In genomic region chr16:55832788-55833583, GRCh38 we compare ENCODE assay signal across 1 cellular context.
TF ChIP-seq lines count a peak whose summit lies in the region.

TSS of gene CES1 (minus strand) at chr16:55833096. CDS start at chr16:55833055, 41 bp downstream.

TF ChIP-seq in HepG2, 621 proteins besides CTCF, POLR2A, EP300 and RAD21 (continued from another document and continues in another):
- TF ChIP-seq, protein P1, sequence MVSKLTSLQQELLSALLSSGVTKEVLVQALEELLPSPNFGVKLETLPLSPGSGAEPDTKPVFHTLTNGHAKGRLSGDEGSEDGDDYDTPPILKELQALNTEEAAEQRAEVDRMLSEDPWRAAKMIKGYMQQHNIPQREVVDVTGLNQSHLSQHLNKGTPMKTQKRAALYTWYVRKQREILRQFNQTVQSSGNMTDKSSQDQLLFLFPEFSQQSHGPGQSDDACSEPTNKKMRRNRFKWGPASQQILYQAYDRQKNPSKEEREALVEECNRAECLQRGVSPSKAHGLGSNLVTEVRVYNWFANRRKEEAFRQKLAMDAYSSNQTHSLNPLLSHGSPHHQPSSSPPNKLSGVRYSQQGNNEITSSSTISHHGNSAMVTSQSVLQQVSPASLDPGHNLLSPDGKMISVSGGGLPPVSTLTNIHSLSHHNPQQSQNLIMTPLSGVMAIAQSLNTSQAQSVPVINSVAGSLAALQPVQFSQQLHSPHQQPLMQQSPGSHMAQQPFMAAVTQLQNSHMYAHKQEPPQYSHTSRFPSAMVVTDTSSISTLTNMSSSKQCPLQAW (CRISPR knock-in tag; IDR thresholded peaks at IDR 0.05), result peak; percentile 77
- TF ChIP-seq HDAC2 (CRISPR knock-in tag; IDR thresholded peaks at IDR 0.05), result 0 out of 2 replicates have a peak, but pooled peaks have one; percentile 57
- peak; percentile 44 for TF ChIP-seq TEAD3 (CRISPR knock-in tag; optimal IDR thresholded peaks at IDR 0.05; ENCODE audit: borderline replicate concordance)
- TF ChIP-seq ZNF205 (CRISPR knock-in tag; IDR thresholded peaks at IDR 0.05), result 0 out of 2 replicates have a peak, but pooled peaks have one; percentile 53
- TF ChIP-seq TCF7 (IDR thresholded peaks at IDR 0.05; ENCODE audit: low read depth), result peak; percentile 82
- TF ChIP-seq SP1 (IDR thresholded peaks at IDR 0.05), result no peak
- peak; percentile 72 for TF ChIP-seq SP1 (CRISPR knock-in tag; IDR thresholded peaks at IDR 0.05)
- TF ChIP-seq ZNF121 (CRISPR knock-in tag; IDR thresholded peaks at IDR 0.05), result peak; percentile 94
- peak; percentile 91 for TF ChIP-seq PITX1 (CRISPR knock-in tag; IDR thresholded peaks at IDR 0.05)
- TF ChIP-seq JDP2 (CRISPR knock-in tag; IDR thresholded peaks at IDR 0.05; ENCODE audit: borderline replicate concordance), result no peak
- TF ChIP-seq PHF21A (CRISPR knock-in tag; IDR thresholded peaks at IDR 0.05), result peak; percentile 97
- no peak for TF ChIP-seq ZC3H4 (CRISPR knock-in tag; IDR thresholded peaks at IDR 0.05; ENCODE audit: borderline replicate concordance)
- TF ChIP-seq ZSCAN5A (CRISPR knock-in tag; IDR thresholded peaks at IDR 0.05; ENCODE audit: borderline replicate concordance), result peak; percentile 55; the same call in 1 of the 2 replicates
- TF ChIP-seq, protein P2, sequence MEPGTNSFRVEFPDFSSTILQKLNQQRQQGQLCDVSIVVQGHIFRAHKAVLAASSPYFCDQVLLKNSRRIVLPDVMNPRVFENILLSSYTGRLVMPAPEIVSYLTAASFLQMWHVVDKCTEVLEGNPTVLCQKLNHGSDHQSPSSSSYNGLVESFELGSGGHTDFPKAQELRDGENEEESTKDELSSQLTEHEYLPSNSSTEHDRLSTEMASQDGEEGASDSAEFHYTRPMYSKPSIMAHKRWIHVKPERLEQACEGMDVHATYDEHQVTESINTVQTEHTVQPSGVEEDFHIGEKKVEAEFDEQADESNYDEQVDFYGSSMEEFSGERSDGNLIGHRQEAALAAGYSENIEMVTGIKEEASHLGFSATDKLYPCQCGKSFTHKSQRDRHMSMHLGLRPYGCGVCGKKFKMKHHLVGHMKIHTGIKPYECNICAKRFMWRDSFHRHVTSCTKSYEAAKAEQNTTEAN (CRISPR knock-in tag; conservative IDR thresholded peaks at IDR 0.05), result no peak
- TF ChIP-seq KAT7 (CRISPR knock-in tag; IDR thresholded peaks at IDR 0.05; ENCODE audit: borderline replicate concordance), result 0 out of 2 replicates have a peak, but pooled peaks have one; percentile 18
- peak; percentile 16; the same call in 1 of the 2 replicates for TF ChIP-seq YEATS4 (CRISPR knock-in tag; IDR thresholded peaks at IDR 0.05; ENCODE audit: borderline replicate concordance)
- TF ChIP-seq SETDB1 (CRISPR knock-in tag; IDR thresholded peaks at IDR 0.05; ENCODE audit: borderline replicate concordance), result no peak
- peak; percentile 85; the same call in 1 of the 2 replicates for TF ChIP-seq FOXK1 (CRISPR knock-in tag; IDR thresholded peaks at IDR 0.05; ENCODE audit: borderline replicate concordance, low read depth)
- TF ChIP-seq MIER3 (CRISPR knock-in tag; IDR thresholded peaks at IDR 0.05; ENCODE audit: borderline replicate concordance), result peak; percentile 29; the same call in 1 of the 2 replicates
- TF ChIP-seq REPIN1 (CRISPR knock-in tag; IDR thresholded peaks at IDR 0.05; ENCODE audit: borderline replicate concordance, low read depth), result peak; percentile 34; the same call in 1 of the 2 replicates
- no peak; the same call in 1 of the 2 replicates for TF ChIP-seq KDM2A (CRISPR knock-in tag; IDR thresholded peaks at IDR 0.05; ENCODE audit: borderline replicate concordance, low read depth)
- TF ChIP-seq ZSCAN9 (CRISPR knock-in tag; IDR thresholded peaks at IDR 0.05; ENCODE audit: borderline replicate concordance), result peak; percentile 82; the same call in 1 of the 2 replicates
- TF ChIP-seq MED1 (CRISPR knock-in tag; IDR thresholded peaks at IDR 0.05), result peak; percentile 82
- TF ChIP-seq GABPA (IDR thresholded peaks at IDR 0.05; ENCODE audit: low read depth, low read length), result no peak
- peak; percentile 28; the same call in 1 of the 2 replicates for TF ChIP-seq GABPA (CRISPR knock-in tag; IDR thresholded peaks at IDR 0.05; ENCODE audit: low read depth)
- TF ChIP-seq HNF4A (CRISPR knock-in tag; IDR thresholded peaks at IDR 0.05), result peak; percentile 94
- TF ChIP-seq KMT2A (CRISPR knock-in tag; IDR thresholded peaks at IDR 0.05), result peak; percentile 26; the same call in 1 of the 2 replicates
- TF ChIP-seq ZNF766 (CRISPR knock-in tag; IDR thresholded peaks at IDR 0.05; ENCODE audit: borderline replicate concordance), result peak; percentile 22; the same call in 1 of the 2 replicates
- TF ChIP-seq ZBTB2 (CRISPR knock-in tag; IDR thresholded peaks at IDR 0.05; ENCODE audit: low read depth), result no peak
- peak; percentile 89 for TF ChIP-seq ZNF768 (CRISPR knock-in tag; IDR thresholded peaks at IDR 0.05)
- TF ChIP-seq PPARG (CRISPR knock-in tag; conservative IDR thresholded peaks at IDR 0.05), result 0 out of 2 replicates have a peak, but pooled peaks have one; percentile 61
- TF ChIP-seq TBX2 (CRISPR knock-in tag; IDR thresholded peaks at IDR 0.05; ENCODE audit: borderline replicate concordance), result peak; percentile 98
- TF ChIP-seq NCOA5 (CRISPR knock-in tag; IDR thresholded peaks at IDR 0.05), result no peak
- TF ChIP-seq, protein P3, sequence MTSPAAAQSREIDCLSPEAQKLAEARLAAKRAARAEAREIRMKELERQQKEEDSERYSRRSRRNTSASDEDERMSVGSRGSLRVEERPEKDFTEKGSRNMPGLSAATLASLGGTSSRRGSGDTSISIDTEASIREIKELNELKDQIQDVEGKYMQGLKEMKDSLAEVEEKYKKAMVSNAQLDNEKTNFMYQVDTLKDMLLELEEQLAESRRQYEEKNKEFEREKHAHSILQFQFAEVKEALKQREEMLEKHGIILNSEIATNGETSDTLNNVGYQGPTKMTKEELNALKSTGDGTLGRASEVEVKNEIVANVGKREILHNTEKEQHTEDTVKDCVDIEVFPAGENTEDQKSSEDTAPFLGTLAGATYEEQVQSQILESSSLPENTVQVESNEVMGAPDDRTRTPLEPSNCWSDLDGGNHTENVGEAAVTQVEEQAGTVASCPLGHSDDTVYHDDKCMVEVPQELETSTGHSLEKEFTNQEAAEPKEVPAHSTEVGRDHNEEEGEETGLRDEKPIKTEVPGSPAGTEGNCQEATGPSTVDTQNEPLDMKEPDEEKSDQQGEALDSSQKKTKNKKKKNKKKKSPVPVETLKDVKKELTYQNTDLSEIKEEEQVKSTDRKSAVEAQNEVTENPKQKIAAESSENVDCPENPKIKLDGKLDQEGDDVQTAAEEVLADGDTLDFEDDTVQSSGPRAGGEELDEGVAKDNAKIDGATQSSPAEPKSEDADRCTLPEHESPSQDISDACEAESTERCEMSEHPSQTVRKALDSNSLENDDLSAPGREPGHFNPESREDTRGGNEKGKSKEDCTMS (CRISPR knock-in tag; conservative IDR thresholded peaks at IDR 0.05), result 0 out of 2 replicates have a peak, but pooled peaks have one; percentile 39
- TF ChIP-seq NR2F6 (IDR thresholded peaks at IDR 0.05), result peak; percentile 80
- TF ChIP-seq NR2F6 (CRISPR knock-in tag; IDR thresholded peaks at IDR 0.05), result peak; percentile 74
- peak; percentile 54; the same call in 1 of the 2 replicates for TF ChIP-seq ETV6 (CRISPR knock-in tag; conservative IDR thresholded peaks at IDR 0.05)
- TF ChIP-seq, protein P4, sequence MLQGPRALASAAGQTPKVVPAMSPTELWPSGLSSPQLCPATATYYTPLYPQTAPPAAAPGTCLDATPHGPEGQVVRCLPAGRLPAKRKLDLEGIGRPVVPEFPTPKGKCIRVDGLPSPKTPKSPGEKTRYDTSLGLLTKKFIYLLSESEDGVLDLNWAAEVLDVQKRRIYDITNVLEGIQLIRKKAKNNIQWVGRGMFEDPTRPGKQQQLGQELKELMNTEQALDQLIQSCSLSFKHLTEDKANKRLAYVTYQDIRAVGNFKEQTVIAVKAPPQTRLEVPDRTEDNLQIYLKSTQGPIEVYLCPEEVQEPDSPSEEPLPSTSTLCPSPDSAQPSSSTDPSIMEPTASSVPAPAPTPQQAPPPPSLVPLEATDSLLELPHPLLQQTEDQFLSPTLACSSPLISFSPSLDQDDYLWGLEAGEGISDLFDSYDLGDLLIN (CRISPR knock-in tag; IDR thresholded peaks at IDR 0.05; ENCODE audit: borderline replicate concordance), result no peak
- TF ChIP-seq POGK (CRISPR knock-in tag; conservative IDR thresholded peaks at IDR 0.05), result peak; percentile 79; the same call in 1 of the 2 replicates
- TF ChIP-seq TFE3 (CRISPR knock-in tag; IDR thresholded peaks at IDR 0.05), result peak; percentile 62
- TF ChIP-seq ESRRA (CRISPR knock-in tag; IDR thresholded peaks at IDR 0.05; ENCODE audit: low read depth), result peak; percentile 57
- TF ChIP-seq TERF1 (CRISPR knock-in tag; IDR thresholded peaks at IDR 0.05), result no peak
- TF ChIP-seq HIVEP1 (CRISPR knock-in tag; IDR thresholded peaks at IDR 0.05), result peak; percentile 61
- no peak for TF ChIP-seq CAMTA2 (CRISPR knock-in tag; IDR thresholded peaks at IDR 0.05; ENCODE audit: borderline replicate concordance)
- TF ChIP-seq PRMT3 (CRISPR knock-in tag; IDR thresholded peaks at IDR 0.05; ENCODE audit: borderline replicate concordance, low read depth), result no peak
- TF ChIP-seq, protein P5, sequence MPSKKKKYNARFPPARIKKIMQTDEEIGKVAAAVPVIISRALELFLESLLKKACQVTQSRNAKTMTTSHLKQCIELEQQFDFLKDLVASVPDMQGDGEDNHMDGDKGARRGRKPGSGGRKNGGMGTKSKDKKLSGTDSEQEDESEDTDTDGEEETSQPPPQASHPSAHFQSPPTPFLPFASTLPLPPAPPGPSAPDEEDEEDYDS (CRISPR knock-in tag; IDR thresholded peaks at IDR 0.05), result peak; percentile 71
- TF ChIP-seq PHF20 (CRISPR knock-in tag; IDR thresholded peaks at IDR 0.05), result peak; percentile 15; the same call in 1 of the 2 replicates
- TF ChIP-seq USF2 (IDR thresholded peaks at IDR 0.05; ENCODE audit: low read depth, low read length), result no peak
- TF ChIP-seq USF2 (CRISPR knock-in tag; IDR thresholded peaks at IDR 0.05; ENCODE audit: borderline replicate concordance), result peak; percentile 67; the same call in 1 of the 2 replicates
